20 cellular contexts compared by ENCODE assay signal in genomic region chr7:87671-88070, GRCh38.
"Had no signal": no experiment of that assay in that cellular context is flagged by ENCODE, and none has a peak within 500 bp of the region (broad histone marks: within the 10 kb centered on the region; RNA-seq: fewer than 3 reads in every experiment).

No MANE protein-coding gene starts in this region.

- H3K36me3 Mint-ChIP-seq: stimulated activated naive B cell treated with anti-CD40 and anti-IgM and Interleukin-4, amounts not matched to agents 10 μg/mL and 1 μg/mL and 100 μg/mL, for 72 hours; WTC11 had no signal

- ATAC-seq: activated CD8-positive, alpha-beta T cell treated with anti-CD3 and anti-CD28 coated beads, Interleukin-2, amount 10 ng/mL, durations not matched to agents 7 days and 5 days; left colon; psoas muscle; right lobe of liver; stimulated activated naive B cell treated with anti-CD40 and anti-IgM and Interleukin-4, amounts not matched to agents 10 μg/mL and 1 μg/mL and 100 μg/mL, for 72 hours had no signal

- H3K36me3 ChIP-seq: ascending aorta, right lobe of liver, thoracic aorta, upper lobe of left lung had no signal

- H3K27ac ChIP-seq: ascending aorta, psoas muscle, right lobe of liver, thoracic aorta, upper lobe of left lung had no signal

- DNase-seq: activated CD4-positive, alpha-beta T cell treated with anti-CD3 and anti-CD28 coated beads for 4 hours; activated CD8-positive, alpha-beta T cell treated with anti-CD3 and anti-CD28 coated beads, Interleukin-2, amount 10 ng/mL, durations not matched to agents 7 days and 5 days; activated naive CD4-positive, alpha-beta T cell treated with anti-CD3 and anti-CD28 coated beads, Interleukin-2, amount 50 U/mL, for 16 hours; activated T-cell treated with anti-CD3 and anti-CD28 coated beads, Interleukin-2, amount 50 U/mL, for 24 hours; dermis blood vessel endothelial cell; effector memory CD4-positive, alpha-beta T cell; hippocampal formation; left colon; psoas muscle; right lobe of liver; SK-N-SH; stimulated activated CD4-positive, alpha-beta T cell treated with anti-CD3 and anti-CD28 coated beads, Interleukin-4, amount 100 ng/mL, for 1 hour; stimulated activated naive B cell treated with anti-CD40 and anti-IgM and Interleukin-4, amounts not matched to agents 10 μg/mL and 1 μg/mL and 100 μg/mL, for 72 hours had no signal

- H3K9me3 ChIP-seq: ascending aorta, psoas muscle, right lobe of liver, SK-N-SH, thoracic aorta, upper lobe of left lung had no signal

- H3K4me3 ChIP-seq: ascending aorta, psoas muscle, right lobe of liver, smooth muscle cell, thoracic aorta, upper lobe of left lung had no signal

- H3K4me1 ChIP-seq: right lobe of liver had no signal

- H3K27ac Mint-ChIP-seq: activated CD8-positive, alpha-beta T cell treated with anti-CD3 and anti-CD28 coated beads, Interleukin-2, amount 10 ng/mL, durations not matched to agents 7 days and 5 days; activated T-cell treated with anti-CD3 and anti-CD28 coated beads, Interleukin-2, amount 50 U/mL, for 24 hours; activated T-helper 2 cell treated with anti-CD3 and anti-CD28 coated beads, Interferon-gamma antibody, Interleukin-2, Interleukin-4, amounts not matched to agents 10 μg/mL and 5 μg/mL and 100 μg/mL, durations not matched to agents 14 hours and 24 hours and 36 hours; stimulated activated naive B cell treated with anti-CD40 and anti-IgM and Interleukin-4, amounts not matched to agents 10 μg/mL and 1 μg/mL and 100 μg/mL, for 72 hours; T-helper 2 cell treated with Interferon-gamma antibody and Interleukin-4, amounts not matched to agents 5 μg/mL and 100 μg/mL, for 36 hours had no signal

- H3K27me3 ChIP-seq: ascending aorta, right lobe of liver, upper lobe of left lung had no signal

- H3K9me2 ChIP-seq: SK-N-SH had no signal

- H3K4me3 Mint-ChIP-seq: activated CD8-positive, alpha-beta T cell treated with anti-CD3 and anti-CD28 coated beads, Interleukin-2, amount 10 ng/mL, durations not matched to agents 7 days and 5 days; activated T-cell treated with anti-CD3 and anti-CD28 coated beads, Interleukin-2, amount 50 U/mL, for 24 hours; stimulated activated naive B cell treated with anti-CD40 and anti-IgM and Interleukin-4, amounts not matched to agents 10 μg/mL and 1 μg/mL and 100 μg/mL, for 72 hours; T-helper 2 cell treated with Interferon-gamma antibody and Interleukin-4, amounts not matched to agents 5 μg/mL and 100 μg/mL, for 36 hours; WTC11 had no signal

- H3K9me3 Mint-ChIP-seq: activated T-cell treated with anti-CD3 and anti-CD28 coated beads, Interleukin-2, amount 50 U/mL, for 24 hours; activated T-helper 2 cell treated with anti-CD3 and anti-CD28 coated beads, Interferon-gamma antibody, Interleukin-2, Interleukin-4, amounts not matched to agents 10 μg/mL and 5 μg/mL and 100 μg/mL, durations not matched to agents 14 hours and 24 hours and 36 hours; stimulated activated naive B cell treated with anti-CD40 and anti-IgM and Interleukin-4, amounts not matched to agents 10 μg/mL and 1 μg/mL and 100 μg/mL, for 72 hours; T-helper 2 cell treated with Interferon-gamma antibody and Interleukin-4, amounts not matched to agents 5 μg/mL and 100 μg/mL, for 36 hours; WTC11 had no signal
